In the genomic region with DNA sequence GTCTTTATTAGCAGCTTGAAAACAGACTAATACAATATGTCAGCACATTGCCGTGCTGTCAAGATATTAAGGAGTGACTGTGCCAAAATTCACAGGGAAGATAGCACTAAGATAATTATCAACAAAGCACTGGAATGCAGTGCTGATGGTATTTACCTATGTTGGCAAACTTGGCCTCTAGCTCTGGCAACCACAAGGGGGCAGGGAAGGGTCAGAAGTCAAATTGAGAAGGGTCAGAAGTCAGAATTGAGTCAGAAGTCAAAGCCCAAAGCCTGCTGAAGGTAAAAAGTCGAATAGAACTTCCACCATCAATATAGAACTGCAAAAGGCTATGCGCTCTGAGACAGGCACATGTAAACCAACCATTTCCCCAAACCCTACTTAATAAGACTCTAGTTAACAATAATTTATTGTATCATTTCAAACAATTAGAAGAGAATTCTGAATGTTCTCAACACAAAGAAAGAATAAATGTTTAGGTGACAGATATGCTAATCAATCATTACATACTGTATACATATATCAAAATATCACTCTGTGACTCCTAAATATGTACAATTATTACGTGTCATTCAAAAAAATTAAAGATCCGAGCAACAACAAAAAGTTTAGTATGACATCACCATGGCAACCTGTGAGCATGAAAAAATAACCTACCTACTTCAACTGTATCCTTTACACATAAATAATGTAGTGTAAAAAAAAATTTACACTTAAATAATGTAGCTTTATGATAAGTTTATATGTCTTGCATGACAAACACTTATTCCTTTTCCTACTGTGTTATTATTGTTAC, we compare ENCODE assay signal across 9 cellular contexts.
DNase-seq lines count a peak whose midpoint lies in the region; ATAC-seq and TF ChIP-seq lines count a peak whose summit lies in the region.
"Had no signal": no experiment of that assay in that cellular context is flagged by ENCODE, and none has a peak within 500 bp of the region (broad histone marks: within the 10 kb centered on the region; RNA-seq: fewer than 3 reads in every experiment).

No MANE protein-coding gene starts in this region.

- H3K4me1 ChIP-seq in Karpas-422 (ENCODE audit: low read length): peaks cover 6% of the 10 kb centered on the region
- no peaks in the 10 kb centered on the region for H3K4me1 ChIP-seq in mucosa of descending colon (ENCODE audit: low read depth)

- H3K9me3 ChIP-seq in Karpas-422 (ENCODE audit: low read length) (no peaks in the 10 kb centered on the region), WERI-Rb-1 (ENCODE audit: severe bottlenecking) (peaks cover under 1% of the 10 kb centered on the region), mucosa of descending colon (no peaks in the 10 kb centered on the region)

- no peaks in the 10 kb centered on the region for H3K79me2 ChIP-seq in Karpas-422 (ENCODE audit: low read length)

- H2AFZ ChIP-seq in Karpas-422 (ENCODE audit: low read length): no peak overlapping the region

- no peak overlapping the region for H3K4me2 ChIP-seq in Karpas-422 (ENCODE audit: low read depth, low read length, poor library complexity, severe bottlenecking)

- intact Hi-C loops in mucosa of descending colon (cut with DNase I, micrococcal nuclease): loop anchor here in 1 of 2 donors (10.0 kb wide), 1 partner anchor 451 kb away; no protein-coding TSS in a partner anchor

- DNase-seq in EL (peak; percentile 4), Karpas-422 (peak; percentile 79), WERI-Rb-1 (peak; percentile 76), mucosa of descending colon (peak in 2 of 3 donors; percentile 41 to 61)
- no peak for DNase-seq in central memory CD4-positive, alpha-beta T cell
- no peak for DNase-seq in activated effector memory CD4-positive, alpha-beta T cell treated with anti-CD3 and anti-CD28 coated beads, Interleukin-2, amount 50 U/mL, for 16 hours
- DNase-seq: activated CD4-positive, alpha-beta T cell treated with anti-CD3 and anti-CD28 coated beads, Interleukin-2, amount 50 U/mL, for 4 hours had no signal

- H3K27me3 ChIP-seq in Karpas-422 (ENCODE audit: low read length) (no peaks in the 10 kb centered on the region; the same call in 1 of the 2 replicates), WERI-Rb-1 (ENCODE audit: insufficient read depth, low read depth, severe bottlenecking) (no peaks in the 10 kb centered on the region)

- ATAC-seq in mucosa of descending colon (peak; percentile 34), GM19035 (IDR thresholded peaks at IDR 0.05; ENCODE audit: unreplicated experiment) (no peak), GM18505 (IDR thresholded peaks at IDR 0.05; ENCODE audit: unreplicated experiment) (no peak)

- no peak overlapping the region for H3K4me3 ChIP-seq in Karpas-422 (ENCODE audit: low read length)
- H3K4me3 ChIP-seq in WERI-Rb-1 (ENCODE audit: low read depth, low read length): no peak overlapping the region
- no peak overlapping the region for H3K4me3 ChIP-seq in mucosa of descending colon

- no peak overlapping the region for H3K9ac ChIP-seq in Karpas-422 (ENCODE audit: low read length)

- no peak for TF ChIP-seq POLR2A in GM18505 (IDR thresholded peaks at IDR 0.05; ENCODE audit: borderline replicate concordance, extremely low read depth, insufficient read depth, insufficient read length)

- no peaks in the 10 kb centered on the region for H4K20me1 ChIP-seq in Karpas-422 (ENCODE audit: insufficient read depth, low read depth, low read length)

- TF ChIP-seq CTCF in WERI-Rb-1 (IDR thresholded peaks at IDR 0.05; ENCODE audit: low read depth, low read length) (peak; percentile 74), mucosa of descending colon (IDR thresholded peaks at IDR 0.05) (no peak)

- H3K36me3 ChIP-seq in Karpas-422 (ENCODE audit: insufficient read depth, low read length): no peaks in the 10 kb centered on the region
- H3K36me3 ChIP-seq in WERI-Rb-1: no peaks in the 10 kb centered on the region
- H3K36me3 ChIP-seq in mucosa of descending colon (ENCODE audit: low read depth): no peaks in the 10 kb centered on the region

- H3K9me2 ChIP-seq in Karpas-422 (replicated peaks; ENCODE audit: insufficient read depth, low read length): no peaks in the 10 kb centered on the region

- H3K27ac ChIP-seq in Karpas-422 (ENCODE audit: low read length) (no peak overlapping the region), WERI-Rb-1 (no peak overlapping the region)

Comparison
In these comparisons a context has a peak if more than half of its experiments do, and no peak if none do; other contexts are left out.
1. DNase-seq: peak in EL (single experiment), Karpas-422 (single experiment), WERI-Rb-1 (single experiment) and mucosa of descending colon (2 of 3); none in central memory CD4-positive, alpha-beta T cell (single experiment) and activated effector memory CD4-positive, alpha-beta T cell treated with anti-CD3 and anti-CD28 coated beads, Interleukin-2, amount 50 U/mL, for 16 hours (single experiment).